In the genomic region with DNA sequence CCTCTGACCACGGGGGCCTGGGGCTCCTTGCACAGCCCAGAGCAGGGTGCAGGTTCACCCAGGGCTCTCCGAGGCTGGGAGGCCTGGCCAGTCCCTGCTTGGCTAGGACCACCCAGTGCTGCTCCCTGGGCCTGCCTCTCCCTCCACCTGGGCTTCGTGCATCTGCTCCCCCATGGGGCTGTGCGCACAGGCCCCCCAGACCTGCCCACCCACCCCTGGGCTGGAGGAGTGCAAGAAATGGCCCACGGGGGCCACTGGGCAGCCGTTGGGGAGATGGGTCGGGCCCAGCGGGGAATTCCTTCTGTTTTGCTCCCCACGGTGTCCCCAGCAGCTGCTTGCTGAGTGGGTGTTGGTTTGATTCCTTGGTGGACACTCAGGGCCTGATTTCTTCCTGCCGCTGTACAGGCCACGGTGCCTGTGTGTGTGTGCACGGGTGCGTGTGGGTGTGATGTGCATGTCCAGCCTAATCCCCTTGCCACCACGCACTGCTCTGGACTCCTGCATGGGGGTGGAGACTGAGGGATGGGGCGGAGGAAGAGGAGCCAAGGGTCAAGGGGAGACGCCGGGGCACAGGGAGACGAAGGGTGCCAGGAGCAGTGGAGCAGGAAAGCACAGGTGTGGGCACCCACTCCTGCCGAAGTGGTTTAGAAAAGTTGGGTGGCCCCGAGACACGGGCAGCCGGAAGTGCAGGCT, we compare ENCODE assay signal across 23 cellular contexts. TPM values are rescaled to one million over a fixed set of nuclear protein-coding genes. Genes with fewer than 3 reads are reported as not detected.
A peak's percentile ranks its signal among the peaks of the same experiment; 100 is the strongest.
DNase-seq lines count a peak whose midpoint lies in the region; ATAC-seq, FAIRE-seq and TF ChIP-seq lines count a peak whose summit lies in the region.
"Had no signal": no experiment of that assay in that cellular context is flagged by ENCODE, and none has a peak within 500 bp of the region (broad histone marks: within the 10 kb centered on the region; RNA-seq: fewer than 3 reads in every experiment).

No MANE protein-coding gene starts in this region.

- H4K20me1 ChIP-seq in HCT116 (ENCODE audit: insufficient read depth) (no peaks in the 10 kb centered on the region), K562 (replicated peaks; ENCODE audit: control insufficient read depth, insufficient read depth, low read length) (peaks cover 4% of the 10 kb centered on the region; the same call in 1 of the 2 replicates), neural progenitor cell (ENCODE audit: low read depth) (peaks cover 21% of the 10 kb centered on the region)

- no peaks in the 10 kb centered on the region for H3K9me3 ChIP-seq in HCT116 (ENCODE audit: control insufficient read depth in 1 of 2, insufficient read depth in 1 of 2, low read depth in 1 of 2, low read length in 2 of 2)
- H3K9me3 ChIP-seq in K562 (replicated peaks; ENCODE audit: control insufficient read depth, insufficient read depth, low read depth, low read length), result no peaks in the 10 kb centered on the region
- H3K9me3 ChIP-seq in neural progenitor cell (ENCODE audit: low read depth), result no peaks in the 10 kb centered on the region
- H3K9me3 ChIP-seq in ovary, result no peaks in the 10 kb centered on the region
- H3K9me3 ChIP-seq: BLaER1 treated with 17β-estradiol and CSF1 and Interleukin-3, amounts not matched to agents 10 nM and 100 nM; Caco-2; Peyer's patch; SJSA1 had no signal

- no peaks in the 10 kb centered on the region for H3K9me2 ChIP-seq in HCT116 (ENCODE audit: insufficient read depth)

- H3K27me3 ChIP-seq in HCT116 (ENCODE audit: insufficient read depth, low read length) (no peaks in the 10 kb centered on the region), K562 (ENCODE audit: control insufficient read depth in 2 of 2, insufficient read depth in 2 of 2, low read length in 2 of 2) (peaks cover 19 to 35% of the 10 kb centered on the region in 2 experiments; a peak in 4 of 5 replicates), neural progenitor cell (peaks cover 15% of the 10 kb centered on the region), ovary (no peaks in the 10 kb centered on the region)
- H3K27me3 ChIP-seq: BLaER1 treated with 17β-estradiol and CSF1 and Interleukin-3, amounts not matched to agents 10 nM and 100 nM; Peyer's patch had no signal

- H3K4me1 ChIP-seq in HCT116 (ENCODE audit: control insufficient read depth in 1 of 2, insufficient read depth in 2 of 2, low read length in 2 of 2), result no peaks in the 10 kb centered on the region
- peaks cover 0 to 54% of the 10 kb centered on the region in 2 experiments; a peak in 2 of 5 replicates for H3K4me1 ChIP-seq in K562 (replicated peaks in 1 of 2; ENCODE audit: control insufficient read depth in 2 of 2, insufficient read depth in 2 of 2, low read length in 2 of 2)
- no peaks in the 10 kb centered on the region for H3K4me1 ChIP-seq in neural progenitor cell
- H3K4me1 ChIP-seq in ovary (ENCODE audit: insufficient read depth), result peaks cover 1% of the 10 kb centered on the region
- H3K4me1 ChIP-seq: Caco-2 had no signal

- BruUV-seq in HCT116 (replicated peaks; lab: Mats Ljungman, UMichigan), result no TSS peak
- BruUV-seq in K562 (replicated peaks; lab: Mats Ljungman, UMichigan), result no TSS peak

- in situ Hi-C loops in K562 (cut with MboI), result no loop called here

- TF ChIP-seq RAD21 in HCT116 (IDR thresholded peaks at IDR 0.05; ENCODE audit: low read depth) (no peak), K562 (CRISPR knock-in tag; conservative IDR thresholded peaks at IDR 0.05 in 1 of 2, IDR thresholded peaks at IDR 0.05 in 1 of 2) (no peak)

- no peaks in the 10 kb centered on the region for H3K9me1 ChIP-seq in K562 (ENCODE audit: control insufficient read depth, insufficient read depth, low read length)

- TF ChIP-seq EP300 in K562 (IDR thresholded peaks at IDR 0.05; ENCODE audit: low read length) (no peak), ovary (IDR thresholded peaks at IDR 0.05) (no peak)

- H3K4me2 ChIP-seq in HCT116 (ENCODE audit: low read length) (no peak overlapping the region), K562 (ENCODE audit: insufficient read depth, low read length) (no peak overlapping the region), neural progenitor cell (no peak overlapping the region)
- H3K4me2 ChIP-seq: GM23338 had no signal

- RAD21 ChIA-PET in HCT116 (lab: Charles Lee; ENCODE audit: low non-redundant PET in 1 of 2, low total read pairs in 2 of 2, uncharacterized antibody in 2 of 2, unreplicated experiment in 2 of 2), result no interaction called here

- H3K27ac ChIP-seq in HCT116 (ENCODE audit: low read depth, low read length) (no peak overlapping the region), K562 (ENCODE audit: extremely low read depth, low read depth, low read length) (no peak overlapping the region), neural progenitor cell (no peak overlapping the region), ovary (no peak overlapping the region)
- H3K27ac ChIP-seq: BLaER1 treated with 17β-estradiol and CSF1 and Interleukin-3, amounts not matched to agents 10 nM and 100 nM; Peyer's patch; SJSA1 had no signal

- H3K9ac ChIP-seq in HCT116 (ENCODE audit: low read length) (no peak overlapping the region), K562 (ENCODE audit: insufficient read depth in 1 of 2, low read depth in 2 of 2, low read length in 2 of 2) (0 out of 4 replicates have a peak overlapping the region, but pooled peaks of 1 of the 2 experiments have one; percentile 10), neural progenitor cell (no peak overlapping the region)
- H3K9ac ChIP-seq: BLaER1 treated with 17β-estradiol and CSF1 and Interleukin-3, amounts not matched to agents 10 nM and 100 nM had no signal

- POLR2A ChIA-PET in HCT116 (lab: Charles Lee) (no interaction called here), K562 (lab: Yijun Ruan, JAX) (interaction anchor here (0.6 to 1.5 kb wide), 4 partner anchors 8 to 1733 kb away, joined by 3 to 6 read pairs (median 4); no protein-coding TSS in a partner anchor)

- intact Hi-C loops in HCT116 (cut with micrococcal nuclease) (no loop called here), K562 (cut with micrococcal nuclease) (no loop called here), ovary (cut with DNase I) (loop anchor here in 1 of 4 donors (10.0 kb wide), 1 partner anchor 57 kb away; no protein-coding TSS in a partner anchor)

- H3F3A ChIP-seq in neural progenitor cell (ENCODE audit: low read depth), result peaks cover 4% of the 10 kb centered on the region

- peak overlapping the region; percentile 72 for H3K27ac Mint-ChIP-seq in neural progenitor cell
- H3K27ac Mint-ChIP-seq: GM23338 had no signal

- H3K27me3 Mint-ChIP-seq in neural progenitor cell (ENCODE audit: insufficient read depth, low read depth), result peaks cover 7% of the 10 kb centered on the region
- H3K27me3 Mint-ChIP-seq: CD4-positive, alpha-beta memory T cell had no signal

- no peaks in the 10 kb centered on the region for H3K9me3 Mint-ChIP-seq in neural progenitor cell
- H3K9me3 Mint-ChIP-seq: CD4-positive, alpha-beta memory T cell; GM23338 had no signal

- no peak overlapping the region for H3K4me3 ChIP-seq in HCT116 (replicated peaks in 1 of 2; ENCODE audit: low read depth in 1 of 2, low read length in 2 of 2)
- H3K4me3 ChIP-seq in K562, result no peak overlapping the region
- no peak overlapping the region for H3K4me3 ChIP-seq in neural progenitor cell
- no peak overlapping the region for H3K4me3 ChIP-seq in ovary
- H3K4me3 ChIP-seq: BLaER1 treated with 17β-estradiol and CSF1 and Interleukin-3, amounts not matched to agents 10 nM and 100 nM; GM23338; Peyer's patch; SJSA1 had no signal

- 8% methylated on average over 16 of the region's 22 CpGs for WGBS in K562 (ENCODE audit: insufficient coverage, low coverage, missing lambda C conversion rate)
- 30 to 43% (median 35%) methylated on average over 17 to 22 of the region's 22 CpGs for WGBS in ovary, 3 donors

- H3K4me3 Mint-ChIP-seq in neural progenitor cell, result no peak overlapping the region
- H3K4me3 Mint-ChIP-seq: GM23338 had no signal

- no peaks in the 10 kb centered on the region for H3K36me3 Mint-ChIP-seq in neural progenitor cell

- DNase-seq in HCT116 (ENCODE audit: low read depth, low spot score), result no peak
- DNase-seq in K562 (ENCODE audit: extremely low read depth in 1 of 4, low spot score in 3 of 4), result no peak
- DNase-seq in neural progenitor cell (ENCODE audit: low spot score), result no peak
- DNase-seq in urothelium cell line (ENCODE audit: low spot score), result no peak
- no peak for DNase-seq in ovary
- DNase-seq in activated CD4-positive, CD25-positive, alpha-beta regulatory T cell (lab: John Stamatoyannopoulos, UW), result no peak
- DNase-seq in DMS153 treated with DMSO at 0.1 percent for 48 hours (lab: John Stamatoyannopoulos, UW; ENCODE audit: unreplicated experiment), result no peak
- DNase-seq: ACHN; Caco-2; CD4-positive, alpha-beta memory T cell; HCEC 1CT; KBM-7; MM.1S; NCI-H1048; NCI-H1417 treated with DMSO at 0.1 percent for 48 hours; NCI-H187 treated with DMSO at 0.1 percent for 48 hours; NCI-H2107; Peyer's patch had no signal

- no peaks in the 10 kb centered on the region for H3K79me2 ChIP-seq in HCT116 (ENCODE audit: insufficient read depth, low read length)
- H3K79me2 ChIP-seq in K562 (ENCODE audit: control insufficient read depth, insufficient read depth, low read length), result no peaks in the 10 kb centered on the region
- H3K79me2 ChIP-seq in neural progenitor cell (ENCODE audit: low read depth), result no peaks in the 10 kb centered on the region

- H3K36me3 ChIP-seq in HCT116 (ENCODE audit: control insufficient read depth in 1 of 2, insufficient read depth in 2 of 2, low read length in 2 of 2) (0 out of 4 replicates have a peak, but pooled peaks cover 3 to 4% of the 10 kb centered on the region in 2 experiments), K562 (ENCODE audit: control insufficient read depth, insufficient read depth, low read length) (peaks cover 18% of the 10 kb centered on the region; the same call in 1 of the 3 replicates), neural progenitor cell (no peaks in the 10 kb centered on the region), ovary (no peaks in the 10 kb centered on the region)

- FAIRE-seq in K562 (lab: Jason Lieb, UNC) (no peak), urothelium cell line (lab: Jason Lieb, UNC) (peak; percentile 56)
- FAIRE-seq: GM12892 had no signal

- H2AFZ ChIP-seq in HCT116 (ENCODE audit: low read depth, low read length, poor library complexity, severe bottlenecking) (no peak overlapping the region), K562 (ENCODE audit: low read depth, low read length) (no peak overlapping the region), neural progenitor cell (replicated peaks) (no peak overlapping the region)
- H2AFZ ChIP-seq: GM23338 had no signal

- TF ChIP-seq CTCF in HCT116 (IDR thresholded peaks at IDR 0.05 in 2 of 3, conservative IDR thresholded peaks at IDR 0.05 in 1 of 3; ENCODE audit: borderline replicate concordance in 1 of 3, insufficient read depth in 1 of 3, low read depth in 2 of 3, low read length in 2 of 3) (no peak), K562 (IDR thresholded peaks at IDR 0.05 in 2 of 3, conservative IDR thresholded peaks at IDR 0.05 in 1 of 3; ENCODE audit: insufficient read depth in 2 of 3, low read depth in 1 of 3, low read length in 3 of 3) (no peak), neural progenitor cell (IDR thresholded peaks at IDR 0.05) (no peak), ovary (IDR thresholded peaks at IDR 0.05) (no peak)

- CTCF ChIA-PET in HCT116 (lab: Charles Lee), result no interaction called here
- CTCF ChIA-PET in K562 (lab: Yijun Ruan, JAX; ENCODE audit: low intra/inter-chr PET ratio), result no interaction called here

- no peaks in the 10 kb centered on the region for H3K4me1 Mint-ChIP-seq in neural progenitor cell

- TF ChIP-seq POLR2A in HCT116 (IDR thresholded peaks at IDR 0.05; ENCODE audit: borderline replicate concordance, extremely low read depth, insufficient read depth, insufficient read length), result no peak
- TF ChIP-seq POLR2A in K562 (conservative IDR thresholded peaks at IDR 0.05), result no peak
- no peak for TF ChIP-seq POLR2A in ovary (IDR thresholded peaks at IDR 0.05)

- ATAC-seq in HCT116 (peak; percentile 17; the same call in 1 of the 2 replicates), K562 (no peak)
- ATAC-seq: GM23338, Right ventricle myocardium inferior had no signal

RNA-seq across cellular contexts. Expression of a gene that starts 8.5 kb away (rescaled TPM):
- total RNA-seq in HCT116 (2021; ENCODE audit: unreplicated experiment) (3.3 TPM), K562 (2014; rRNA removed) (0.09 and 0.29 TPM in 2 replicates), K562 (2014; rRNA removed; fragmentation: Illumina TruSeq; extraction: Trizol) (not detected in 2 replicates), K562 (2015; rRNA removed; fragmentation: Illumina TruSeq; extraction: Trizol) (0.15 and 0.18 TPM in 2 replicates), K562 (2021) (0.16 and 0.20 TPM in 2 replicates), neural progenitor cell (ENCODE audit: low replicate concordance) (1.8 and 5.1 TPM in 2 replicates), ovary (1 to 10 TPM in 3 of 7 donors, under 1 TPM in 4; 0.46 to 1.3 (median 0.92) TPM)
- 2.7 and 3.2 TPM in 2 replicates for polyA plus RNA-seq in HCT116 (2012)
- 0.83 and 2.0 TPM in 2 replicates for total RNA-seq in K562 (2011; cell fraction: chromatin; rRNA removed; ENCODE audit: low replicate concordance)
- total RNA-seq in K562 (2011; cell fraction: nucleolus; rRNA removed), result 1.6 and 2.0 TPM in 2 replicates
- total RNA-seq in K562 (2011; cell fraction: nucleoplasm; rRNA removed), result 1.4 and 1.5 TPM in 2 replicates
- polyA plus RNA-seq in K562 (2011; rRNA removed) (0.20 TPM in 2 replicates), K562 (2014; fragmentation: Illumina TruSeq; extraction: Trizol) (0.11 TPM in 1 of 2 replicates, not detected in the other), K562 (2014; fragmentation: Nextera tagmentation; extraction: Ambion mirVana) (not detected), K562 (2014; rRNA removed) (0.22 TPM in 1 of 2 replicates, not detected in the other), ovary (1 to 10 TPM in 1 of 2 donors, not detected in 1; 1.3 TPM)
- 0.19 and 0.86 TPM in 2 replicates for polyA plus RNA-seq in K562 (2011; cell fraction: cytosol; rRNA removed)
- polyA plus RNA-seq in K562 (2011; cell fraction: nucleus; rRNA removed), result 0.65 and 0.77 TPM in 2 replicates
- polyA plus RNA-seq in K562 (2012), result 0.26 and 1.3 TPM in 2 replicates
- 0.07 and 0.15 TPM in 2 replicates for polyA minus RNA-seq in K562 (2011; rRNA and poly(A)+ RNA removed)
- not detected in 2 replicates for polyA minus RNA-seq in K562 (2011; cell fraction: cytosol; rRNA and poly(A)+ RNA removed)
- 0.44 and 0.67 TPM in 2 replicates for polyA minus RNA-seq in K562 (2011; cell fraction: nucleus; rRNA and poly(A)+ RNA removed)
- polyA plus RNA-seq: CD4-positive, alpha-beta memory T cell had no signal

RNA-seq across cellular contexts. Expression of a gene that starts 29.2 kb away (rescaled TPM):
- total RNA-seq in HCT116 (2021; ENCODE audit: unreplicated experiment) (42.1 TPM), K562 (2014; rRNA removed) (34.5 and 48.7 TPM in 2 replicates), K562 (2014; rRNA removed; fragmentation: Illumina TruSeq; extraction: Trizol) (15.4 and 17.2 TPM in 2 replicates), K562 (2015; rRNA removed; fragmentation: Illumina TruSeq; extraction: Trizol) (30.9 and 32.3 TPM in 2 replicates), K562 (2021) (39.0 and 40.0 TPM in 2 replicates), neural progenitor cell (ENCODE audit: low replicate concordance) (21.6 and 34.5 TPM in 2 replicates), ovary (10 to 100 TPM; 12.4 to 19.8 (median 14.3) TPM)
- 35.3 and 35.8 TPM in 2 replicates for polyA plus RNA-seq in HCT116 (2012)
- 43.6 and 59.1 TPM in 2 replicates for total RNA-seq in K562 (2011; cell fraction: chromatin; rRNA removed; ENCODE audit: low replicate concordance)
- 40.1 and 50.7 TPM in 2 replicates for total RNA-seq in K562 (2011; cell fraction: nucleolus; rRNA removed)
- 31.7 and 32.9 TPM in 2 replicates for total RNA-seq in K562 (2011; cell fraction: nucleoplasm; rRNA removed)
- polyA plus RNA-seq in K562 (2011; rRNA removed) (36.1 and 37.5 TPM in 2 replicates), K562 (2014; fragmentation: Illumina TruSeq; extraction: Trizol) (31.2 and 39.2 TPM in 2 replicates), K562 (2014; fragmentation: Nextera tagmentation; extraction: Ambion mirVana) (1 to 10 TPM in 1 of 2 experiments, under 1 TPM in 1; 0.73 to 1.6 TPM), K562 (2014; rRNA removed) (58.0 and 58.3 TPM in 2 replicates), ovary (10 to 100 TPM; 12.2 to 12.4 TPM)
- polyA plus RNA-seq in K562 (2011; cell fraction: cytosol; rRNA removed), result 49.9 and 152 TPM in 2 replicates
- polyA plus RNA-seq in K562 (2011; cell fraction: nucleus; rRNA removed), result 19.7 and 24.6 TPM in 2 replicates
- polyA plus RNA-seq in K562 (2012), result 27.5 and 34.3 TPM in 2 replicates
- polyA minus RNA-seq in K562 (2011; rRNA and poly(A)+ RNA removed), result 17.2 and 25.7 TPM in 2 replicates
- polyA minus RNA-seq in K562 (2011; cell fraction: cytosol; rRNA and poly(A)+ RNA removed), result 17.5 and 19.7 TPM in 2 replicates
- 18.7 and 23.8 TPM in 2 replicates for polyA minus RNA-seq in K562 (2011; cell fraction: nucleus; rRNA and poly(A)+ RNA removed)

RNA-seq across cellular contexts. Expression of a gene that starts 40.9 kb away (rescaled TPM):
- total RNA-seq in HCT116 (2021; ENCODE audit: unreplicated experiment), result 541 TPM
- polyA plus RNA-seq in HCT116 (2012), result 558 and 559 TPM in 2 replicates
- total RNA-seq in K562 (2011; cell fraction: chromatin; rRNA removed; ENCODE audit: low replicate concordance), result 1,596 and 1,670 TPM in 2 replicates
- total RNA-seq in K562 (2011; cell fraction: nucleolus; rRNA removed), result 1,139 and 1,167 TPM in 2 replicates
- total RNA-seq in K562 (2011; cell fraction: nucleoplasm; rRNA removed), result 1,487 and 2,488 TPM in 2 replicates
- total RNA-seq in K562 (2014; rRNA removed), result 81.1 and 85.3 TPM in 2 replicates
- 79.2 and 79.9 TPM in 2 replicates for total RNA-seq in K562 (2014; rRNA removed; fragmentation: Illumina TruSeq; extraction: Trizol)
- 70.6 and 91.2 TPM in 2 replicates for total RNA-seq in K562 (2015; rRNA removed; fragmentation: Illumina TruSeq; extraction: Trizol)
- 413 and 466 TPM in 2 replicates for total RNA-seq in K562 (2021)
- polyA plus RNA-seq in K562 (2011; rRNA removed), result 82.5 and 179 TPM in 2 replicates
- polyA plus RNA-seq in K562 (2011; cell fraction: cytosol; rRNA removed), result 102 and 119 TPM in 2 replicates
- polyA plus RNA-seq in K562 (2011; cell fraction: nucleus; rRNA removed), result 1,748 and 2,419 TPM in 2 replicates
- polyA plus RNA-seq in K562 (2012), result 391 and 584 TPM in 2 replicates
- polyA plus RNA-seq in K562 (2014; fragmentation: Illumina TruSeq; extraction: Trizol), result 517 and 558 TPM in 2 replicates
- 10 to 100 TPM; 26.7 to 27.6 TPM for polyA plus RNA-seq in K562 (2014; fragmentation: Nextera tagmentation; extraction: Ambion mirVana)
- polyA plus RNA-seq in K562 (2014; rRNA removed), result 463 and 563 TPM in 2 replicates
- 72.4 and 72.8 TPM in 2 replicates for polyA minus RNA-seq in K562 (2011; rRNA and poly(A)+ RNA removed)
- 155 and 244 TPM in 2 replicates for polyA minus RNA-seq in K562 (2011; cell fraction: cytosol; rRNA and poly(A)+ RNA removed)
- 233 and 249 TPM in 2 replicates for polyA minus RNA-seq in K562 (2011; cell fraction: nucleus; rRNA and poly(A)+ RNA removed)
- 82.3 and 119 TPM in 2 replicates for total RNA-seq in neural progenitor cell (ENCODE audit: low replicate concordance)
- 100 to 1,000 TPM; 300 to 736 (median 470) TPM for total RNA-seq in ovary
- 100 to 1,000 TPM; 524 to 602 TPM for polyA plus RNA-seq in ovary
